Comparison of ENCODE assay signal across 19 cellular contexts in the genomic region with DNA sequence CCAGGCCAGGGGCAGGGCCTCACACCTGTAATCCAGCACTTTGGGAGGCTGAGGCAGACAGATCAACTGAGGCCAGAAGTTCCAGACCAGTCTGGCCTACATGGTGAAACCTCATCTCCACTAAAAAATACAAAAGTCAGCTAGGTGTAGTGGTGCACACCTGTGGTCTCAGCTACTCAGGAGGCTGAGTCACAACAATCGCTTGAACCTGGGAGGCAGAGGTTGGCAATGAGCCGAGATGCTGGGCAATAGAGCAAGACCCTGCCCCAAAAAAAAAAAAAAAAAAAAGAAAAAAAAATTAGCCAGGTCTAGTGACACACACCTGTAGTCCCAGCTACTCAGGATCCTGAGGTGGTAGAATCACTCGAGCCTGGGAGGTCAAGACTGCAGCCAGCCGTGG.
"Had no signal": no experiment of that assay in that cellular context is flagged by ENCODE, and none has a peak within 500 bp of the region (broad histone marks: within the 10 kb centered on the region; RNA-seq: fewer than 3 reads in every experiment).

No MANE protein-coding gene starts in this region.

- H3K4me3 ChIP-seq: MG63 had no signal

- H3K9me3 Mint-ChIP-seq: IgD-negative memory B cell had no signal

- H3K9ac ChIP-seq: SK-N-SH had no signal

- H3K9me3 ChIP-seq: MG63, SK-N-SH had no signal

- H3K27ac Mint-ChIP-seq: IgD-negative memory B cell had no signal

- H3K4me2 ChIP-seq: SK-N-SH had no signal

- H3K27me3 Mint-ChIP-seq: IgD-negative memory B cell had no signal

- DNase-seq: KBM-7, MG63, NCI-H1092, NCI-H1105 treated with DMSO at 0.1 percent for 48 hours, NCI-H1417 treated with DMSO at 0.1 percent for 48 hours, NCI-H146, NCI-H1694 treated with DMSO at 0.1 percent for 48 hours, NCI-H1930, NCI-H2081, NCI-H2171 treated with DMSO at 0.1 percent for 48 hours, NCI-H345, NCI-H446 treated with DMSO at 0.1 percent for 48 hours, NCI-H510A treated with DMSO at 0.1 percent for 48 hours, NCI-H526, RPMI8226, SHP77, SK-N-SH had no signal

- H3K27me3 ChIP-seq: MG63 had no signal

- H3K36me3 ChIP-seq: MG63 had no signal

- H3K4me3 Mint-ChIP-seq: IgD-negative memory B cell had no signal

- H3K27ac ChIP-seq: HL-60 had no signal
